In the genomic region with DNA sequence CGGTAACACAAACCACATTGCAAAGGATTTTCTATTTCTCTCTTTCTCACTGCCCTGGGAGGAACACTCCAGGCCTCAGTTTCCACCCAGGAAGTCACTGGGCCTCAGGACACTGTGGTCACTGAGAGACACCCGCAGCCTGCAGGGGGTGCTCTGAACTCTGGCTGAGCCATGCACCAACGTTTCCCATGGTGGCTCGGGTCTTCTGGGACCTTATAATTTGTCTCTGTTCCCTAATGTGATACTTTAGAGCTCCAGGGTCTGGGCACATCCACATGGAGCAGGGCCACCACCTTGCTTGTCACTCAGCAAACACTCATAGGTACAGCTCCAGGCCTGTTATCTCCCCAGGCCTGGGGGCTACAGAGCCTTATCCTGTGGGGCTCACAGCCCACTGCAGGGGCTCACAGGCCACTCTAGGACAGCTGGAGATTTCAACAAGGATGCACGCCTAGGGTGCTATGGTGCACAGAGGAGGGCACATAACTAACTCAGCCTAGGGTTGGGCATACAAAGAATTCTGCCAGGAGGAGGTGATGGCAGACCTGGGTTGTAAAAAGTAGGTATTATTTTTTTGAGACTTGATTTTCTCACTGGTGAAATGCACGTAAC, we compare ENCODE assay signal across 30 cellular contexts. TPM values are rescaled to one million over a fixed set of nuclear protein-coding genes. Genes with fewer than 3 reads are reported as not detected.
DNase-seq lines count a peak whose midpoint lies in the region; ATAC-seq, FAIRE-seq and TF ChIP-seq lines count a peak whose summit lies in the region.
"Had no signal": no experiment of that assay in that cellular context is flagged by ENCODE, and none has a peak within 500 bp of the region (broad histone marks: within the 10 kb centered on the region; RNA-seq: fewer than 3 reads in every experiment).

No MANE protein-coding gene starts in this region.

- no peaks in the 10 kb centered on the region for H3K36me3 ChIP-seq in BE2C
- H3K36me3 ChIP-seq in RWPE2 (ENCODE audit: low read depth): no peaks in the 10 kb centered on the region
- H3K36me3 ChIP-seq in kidney (ENCODE audit: control insufficient read depth in 1 of 2, insufficient read depth in 2 of 2, low read length in 2 of 2): no peaks in the 10 kb centered on the region
- H3K36me3 ChIP-seq: colonic mucosa, stomach, uterus had no signal

- intact Hi-C loops in kidney (cut with DNase I): no loop called here

- H3K9me3 ChIP-seq in BE2C (no peaks in the 10 kb centered on the region), RWPE2 (ENCODE audit: severe bottlenecking) (no peaks in the 10 kb centered on the region), kidney (ENCODE audit: control insufficient read depth in 1 of 2, low read length in 2 of 2) (no peaks in the 10 kb centered on the region)
- H3K9me3 ChIP-seq: colonic mucosa, stomach, uterus had no signal

- H3K27ac ChIP-seq in RWPE2 (ENCODE audit: poor library complexity, severe bottlenecking) (no peak overlapping the region), kidney (ENCODE audit: low read depth in 2 of 2, low read length in 2 of 2) (no peak overlapping the region)
- H3K27ac ChIP-seq: colonic mucosa, hepatocyte, stomach, uterus, VCaP had no signal

- TF ChIP-seq CTCF in BE2C (IDR thresholded peaks at IDR 0.05; ENCODE audit: low read depth, low read length): peak; percentile 24; the same call in 1 of the 2 replicates
- 0 out of 2 replicates have a peak, but pooled peaks have one; percentile 7 for TF ChIP-seq CTCF in GM12875 (IDR thresholded peaks at IDR 0.05; ENCODE audit: borderline replicate concordance, insufficient read depth, low read depth, low read length)
- TF ChIP-seq CTCF in RWPE2 (IDR thresholded peaks at IDR 0.05; ENCODE audit: poor library complexity, severe bottlenecking): no peak
- no peak for TF ChIP-seq CTCF in kidney (IDR thresholded peaks at IDR 0.05; ENCODE audit: borderline replicate concordance, extremely low read depth, insufficient read depth)

- no peaks in the 10 kb centered on the region for H3K27me3 ChIP-seq in BE2C
- H3K27me3 ChIP-seq in RWPE2 (ENCODE audit: insufficient read depth, poor library complexity, severe bottlenecking): no peaks in the 10 kb centered on the region
- H3K27me3 ChIP-seq: colonic mucosa, stomach, uterus had no signal

- H3K4me1 ChIP-seq in BE2C: no peaks in the 10 kb centered on the region
- H3K4me1 ChIP-seq in RWPE2 (ENCODE audit: insufficient read depth, poor library complexity, severe bottlenecking): peaks cover 8% of the 10 kb centered on the region
- H3K4me1 ChIP-seq in kidney (ENCODE audit: control insufficient read depth in 1 of 2, insufficient read depth in 1 of 2, low read depth in 1 of 2, low read length in 2 of 2): peaks cover 15 to 16% of the 10 kb centered on the region in 2 donors

- DNase-seq in BE2C: no peak
- peak; percentile 27 for DNase-seq in RWPE2 (ENCODE audit: low spot score)
- DNase-seq in kidney: peak; percentile 37
- no peak for DNase-seq in activated gamma-delta T cell treated with Interleukin-2 at 50 U/mL for 16 hours
- DNase-seq in SIG-M5 treated with dmso at 0.1 percent for 504 hours (lab: John Stamatoyannopoulos, UW; ENCODE audit: unreplicated experiment): no peak
- DNase-seq: ACHN; activated CD4-positive, alpha-beta T cell treated with anti-CD3 and anti-CD28 coated beads for 48 hours; activated CD8-positive, alpha-beta memory T cell treated with anti-CD3 and anti-CD28 coated beads for 24 hours; activated naive CD8-positive, alpha-beta T cell treated with anti-CD3 and anti-CD28 coated beads for 36 hours; activated T-cell treated with anti-CD3 and anti-CD28 coated beads for 4 hours; anterior cingulate cortex; CD8-positive, alpha-beta T cell; colonic mucosa; effector CD4-positive, alpha-beta T cell; EL; left colon; NCI-H1930; NCI-H2171 treated with DMSO at 0.1 percent for 48 hours; NCI-H510A; OCI-M1; small intestine; stomach; uterus had no signal

- ATAC-seq in RWPE2 (ENCODE audit: low read depth) (no peak), GM19463 (IDR thresholded peaks at IDR 0.05; ENCODE audit: unreplicated experiment) (no peak), GM18873 (IDR thresholded peaks at IDR 0.05; ENCODE audit: low FRiP score, unreplicated experiment) (no peak)
- ATAC-seq: CD8-positive, alpha-beta T cell; left colon had no signal

- no peak for FAIRE-seq in kidney (lab: Jason Lieb, UNC)
- FAIRE-seq: bronchial epithelial cell, H1, small intestine had no signal

- H3K4me3 ChIP-seq in BE2C (ENCODE audit: low read depth, low read length) (no peak overlapping the region), GM12875 (ENCODE audit: low read depth, low read length) (no peak overlapping the region), RWPE2 (ENCODE audit: severe bottlenecking) (no peak overlapping the region), kidney (ENCODE audit: low read length in 2 of 2) (no peak overlapping the region)
- H3K4me3 ChIP-seq: colonic mucosa, hepatocyte, stomach, uterus had no signal

- H3K9ac ChIP-seq in kidney (ENCODE audit: low read length in 2 of 2): no peak overlapping the region

RNA-seq across cellular contexts. Expression of a gene that starts 2.9 kb away (rescaled TPM):
- 28.3 TPM for polyA plus RNA-seq in BE2C (2012; ENCODE audit: insufficient read depth, insufficient read length, low read depth)
- total RNA-seq in kidney: 35.5 TPM
- polyA plus RNA-seq in kidney (ENCODE audit: insufficient read depth, low read depth, low replicate concordance): 37.5 TPM

RNA-seq across cellular contexts. Expression of a gene that starts 13.1 kb away (rescaled TPM):
- 0.14 TPM for polyA plus RNA-seq in BE2C (2012; ENCODE audit: insufficient read depth, insufficient read length, low read depth)
- 12.5 TPM for total RNA-seq in kidney
- polyA plus RNA-seq in kidney (ENCODE audit: insufficient read depth, low read depth, low replicate concordance): 1.8 TPM
- total RNA-seq: activated naive CD8-positive, alpha-beta T cell treated with anti-CD3 and anti-CD28 coated beads for 36 hours had no signal

Comparison
In these comparisons a context has a peak if more than half of its experiments do, and no peak if none do; other contexts are left out.
1. DNase-seq: peak in RWPE2 (single experiment) and kidney (single experiment); none in BE2C (single experiment), activated gamma-delta T cell treated with Interleukin-2 at 50 U/mL for 16 hours (single experiment) and SIG-M5 treated with dmso at 0.1 percent for 504 hours (single experiment).
2. CTCF ChIP-seq: peak in BE2C (single experiment) and GM12875 (single experiment); none in RWPE2 (single experiment) and kidney (single experiment).